In the genomic region with DNA sequence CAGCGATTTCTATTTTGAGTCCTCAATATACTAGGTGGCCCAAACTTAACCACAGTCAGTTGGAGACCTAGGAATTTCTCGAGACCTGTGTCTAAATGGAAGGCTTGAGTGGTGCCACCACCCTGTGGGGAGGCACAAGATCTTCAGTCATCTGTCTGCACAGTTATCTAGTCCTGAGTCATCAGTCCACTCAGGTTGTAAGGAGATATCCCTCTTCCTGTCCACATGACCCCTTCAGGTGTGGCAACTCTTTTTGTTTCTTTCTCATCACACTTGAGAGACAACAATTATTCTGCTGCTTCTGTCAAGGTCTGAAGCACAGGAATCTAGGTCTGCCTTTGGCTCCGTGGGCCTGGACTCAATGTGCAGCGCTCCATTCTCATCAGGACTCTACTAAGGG, we compare ENCODE assay signal across 20 cellular contexts.
DNase-seq lines count a peak whose midpoint lies in the region; ATAC-seq, FAIRE-seq and TF ChIP-seq lines count a peak whose summit lies in the region.
"Had no signal": no experiment of that assay in that cellular context is flagged by ENCODE, and none has a peak within 500 bp of the region (broad histone marks: within the 10 kb centered on the region; RNA-seq: fewer than 3 reads in every experiment).

No MANE protein-coding gene starts in this region.

- no peaks in the 10 kb centered on the region for H3K27me3 Mint-ChIP-seq in endothelial cell (ENCODE audit: unreplicated experiment)

- H3K27ac Mint-ChIP-seq in endothelial cell (ENCODE audit: unreplicated experiment): no peak overlapping the region

- H3K4me3 Mint-ChIP-seq in endothelial cell (ENCODE audit: unreplicated experiment): no peak overlapping the region

- no peaks in the 10 kb centered on the region for H3K9me3 Mint-ChIP-seq in endothelial cell (ENCODE audit: unreplicated experiment)

- peak; percentile 12 for DNase-seq in A172 (ENCODE audit: low spot score)
- peak; percentile 16 for DNase-seq in HK-2 (ENCODE audit: unreplicated experiment)
- DNase-seq in bronchial epithelial cell (ENCODE audit: low read depth): peak; percentile 67
- DNase-seq in left kidney (ENCODE audit: low read depth, low spot score): peak; percentile 9
- DNase-seq in endothelial cell (ENCODE audit: low spot score): no peak
- DNase-seq: C1 segment of cervical spinal cord; GM23248; Karpas-422; NCI-H1417 treated with DMSO at 0.1 percent for 48 hours; NCI-H2029; NCI-H526; NK-92 treated with Interleukin-12 subunit alpha and Interleukin-12 subunit beta, amount 100 ng/mL, for 24 hours; OCI-M1 had no signal

- ATAC-seq in activated CD4-positive, CD25-positive, alpha-beta regulatory T cell treated with anti-CD3 and anti-CD28 coated beads, Interleukin-2, amount 50 U/mL, for 24 hours: no peak
- ATAC-seq in GM19463 (IDR thresholded peaks at IDR 0.05; ENCODE audit: unreplicated experiment) (no peak), HG02970 (IDR thresholded peaks at IDR 0.05; ENCODE audit: low FRiP score, unreplicated experiment) (no peak)
- ATAC-seq: GM12878, SK-N-SH treated with all-trans-retinoic acid at 6 μM for 48 hours had no signal

- no peak for TF ChIP-seq CTCF in bronchial epithelial cell (IDR thresholded peaks at IDR 0.05; ENCODE audit: insufficient read depth, low read length, severe bottlenecking)
- TF ChIP-seq CTCF in endothelial cell (IDR thresholded peaks at IDR 0.05; ENCODE audit: unreplicated experiment): no peak

- no peaks in the 10 kb centered on the region for H3K36me3 Mint-ChIP-seq in endothelial cell (ENCODE audit: low read depth, unreplicated experiment)

- no peaks in the 10 kb centered on the region for H3K27me3 ChIP-seq in bronchial epithelial cell (ENCODE audit: control insufficient read depth, insufficient read depth, low read length)

- H3K4me3 ChIP-seq in bronchial epithelial cell (ENCODE audit: low read depth, low read length): no peak overlapping the region
- H3K4me3 ChIP-seq: GM12878, GM23248 had no signal

- FAIRE-seq in bronchial epithelial cell (lab: Jason Lieb, UNC): peak; percentile 89
- FAIRE-seq: A204.1, GM12878, GM19239 had no signal

- no peaks in the 10 kb centered on the region for H3K36me3 ChIP-seq in bronchial epithelial cell (ENCODE audit: control insufficient read depth, insufficient read depth, low read length)

- no peaks in the 10 kb centered on the region for H3K4me1 Mint-ChIP-seq in endothelial cell (ENCODE audit: unreplicated experiment)
